ENCODE assay signal across 1 cellular context in genomic region chr12:30997685-30998440, GRCh38.
TF ChIP-seq lines count a peak whose summit lies in the region.

No MANE protein-coding gene starts in this region.

TF ChIP-seq in H1, 55 proteins besides CTCF, POLR2A, EP300 and RAD21:
- TF ChIP-seq MAX (IDR thresholded peaks at IDR 0.05) (no peak), CBX5 (IDR thresholded peaks at IDR 0.05; ENCODE audit: low read depth, low read length) (no peak), CHD1 (IDR thresholded peaks at IDR 0.05; ENCODE audit: low read depth, low read length) (no peak), CREB1 (IDR thresholded peaks at IDR 0.05) (no peak), BRCA1 (IDR thresholded peaks at IDR 0.05; ENCODE audit: low read depth, low read length) (no peak), TBP (IDR thresholded peaks at IDR 0.05; ENCODE audit: low read depth, low read length) (no peak), RXRA (IDR thresholded peaks at IDR 0.05; ENCODE audit: insufficient read depth, low read depth, low read length) (no peak), TCF12 (IDR thresholded peaks at IDR 0.05; ENCODE audit: low read depth, low read length) (no peak), SUZ12 (IDR thresholded peaks at IDR 0.05; ENCODE audit: low read length) (no peak), KDM5A (IDR thresholded peaks at IDR 0.05; ENCODE audit: low read length) (no peak), POU5F1 (IDR thresholded peaks at IDR 0.05; ENCODE audit: low read depth, low read length) (no peak), CBX8 (IDR thresholded peaks at IDR 0.05; ENCODE audit: borderline replicate concordance, low read depth, low read length) (no peak), FOSL1 (IDR thresholded peaks at IDR 0.05; ENCODE audit: insufficient read depth, low read depth, low read length) (no peak), HDAC6 (IDR thresholded peaks at IDR 0.05; ENCODE audit: low read depth, low read length) (no peak), USF2 (IDR thresholded peaks at IDR 0.05; ENCODE audit: low read length) (no peak), EZH2 (IDR thresholded peaks at IDR 0.05; ENCODE audit: low read depth, low read length, severe bottlenecking) (no peak), RBBP5 (IDR thresholded peaks at IDR 0.05; ENCODE audit: borderline replicate concordance, low read depth, low read length) (no peak)
- TF ChIP-seq, protein P1, sequence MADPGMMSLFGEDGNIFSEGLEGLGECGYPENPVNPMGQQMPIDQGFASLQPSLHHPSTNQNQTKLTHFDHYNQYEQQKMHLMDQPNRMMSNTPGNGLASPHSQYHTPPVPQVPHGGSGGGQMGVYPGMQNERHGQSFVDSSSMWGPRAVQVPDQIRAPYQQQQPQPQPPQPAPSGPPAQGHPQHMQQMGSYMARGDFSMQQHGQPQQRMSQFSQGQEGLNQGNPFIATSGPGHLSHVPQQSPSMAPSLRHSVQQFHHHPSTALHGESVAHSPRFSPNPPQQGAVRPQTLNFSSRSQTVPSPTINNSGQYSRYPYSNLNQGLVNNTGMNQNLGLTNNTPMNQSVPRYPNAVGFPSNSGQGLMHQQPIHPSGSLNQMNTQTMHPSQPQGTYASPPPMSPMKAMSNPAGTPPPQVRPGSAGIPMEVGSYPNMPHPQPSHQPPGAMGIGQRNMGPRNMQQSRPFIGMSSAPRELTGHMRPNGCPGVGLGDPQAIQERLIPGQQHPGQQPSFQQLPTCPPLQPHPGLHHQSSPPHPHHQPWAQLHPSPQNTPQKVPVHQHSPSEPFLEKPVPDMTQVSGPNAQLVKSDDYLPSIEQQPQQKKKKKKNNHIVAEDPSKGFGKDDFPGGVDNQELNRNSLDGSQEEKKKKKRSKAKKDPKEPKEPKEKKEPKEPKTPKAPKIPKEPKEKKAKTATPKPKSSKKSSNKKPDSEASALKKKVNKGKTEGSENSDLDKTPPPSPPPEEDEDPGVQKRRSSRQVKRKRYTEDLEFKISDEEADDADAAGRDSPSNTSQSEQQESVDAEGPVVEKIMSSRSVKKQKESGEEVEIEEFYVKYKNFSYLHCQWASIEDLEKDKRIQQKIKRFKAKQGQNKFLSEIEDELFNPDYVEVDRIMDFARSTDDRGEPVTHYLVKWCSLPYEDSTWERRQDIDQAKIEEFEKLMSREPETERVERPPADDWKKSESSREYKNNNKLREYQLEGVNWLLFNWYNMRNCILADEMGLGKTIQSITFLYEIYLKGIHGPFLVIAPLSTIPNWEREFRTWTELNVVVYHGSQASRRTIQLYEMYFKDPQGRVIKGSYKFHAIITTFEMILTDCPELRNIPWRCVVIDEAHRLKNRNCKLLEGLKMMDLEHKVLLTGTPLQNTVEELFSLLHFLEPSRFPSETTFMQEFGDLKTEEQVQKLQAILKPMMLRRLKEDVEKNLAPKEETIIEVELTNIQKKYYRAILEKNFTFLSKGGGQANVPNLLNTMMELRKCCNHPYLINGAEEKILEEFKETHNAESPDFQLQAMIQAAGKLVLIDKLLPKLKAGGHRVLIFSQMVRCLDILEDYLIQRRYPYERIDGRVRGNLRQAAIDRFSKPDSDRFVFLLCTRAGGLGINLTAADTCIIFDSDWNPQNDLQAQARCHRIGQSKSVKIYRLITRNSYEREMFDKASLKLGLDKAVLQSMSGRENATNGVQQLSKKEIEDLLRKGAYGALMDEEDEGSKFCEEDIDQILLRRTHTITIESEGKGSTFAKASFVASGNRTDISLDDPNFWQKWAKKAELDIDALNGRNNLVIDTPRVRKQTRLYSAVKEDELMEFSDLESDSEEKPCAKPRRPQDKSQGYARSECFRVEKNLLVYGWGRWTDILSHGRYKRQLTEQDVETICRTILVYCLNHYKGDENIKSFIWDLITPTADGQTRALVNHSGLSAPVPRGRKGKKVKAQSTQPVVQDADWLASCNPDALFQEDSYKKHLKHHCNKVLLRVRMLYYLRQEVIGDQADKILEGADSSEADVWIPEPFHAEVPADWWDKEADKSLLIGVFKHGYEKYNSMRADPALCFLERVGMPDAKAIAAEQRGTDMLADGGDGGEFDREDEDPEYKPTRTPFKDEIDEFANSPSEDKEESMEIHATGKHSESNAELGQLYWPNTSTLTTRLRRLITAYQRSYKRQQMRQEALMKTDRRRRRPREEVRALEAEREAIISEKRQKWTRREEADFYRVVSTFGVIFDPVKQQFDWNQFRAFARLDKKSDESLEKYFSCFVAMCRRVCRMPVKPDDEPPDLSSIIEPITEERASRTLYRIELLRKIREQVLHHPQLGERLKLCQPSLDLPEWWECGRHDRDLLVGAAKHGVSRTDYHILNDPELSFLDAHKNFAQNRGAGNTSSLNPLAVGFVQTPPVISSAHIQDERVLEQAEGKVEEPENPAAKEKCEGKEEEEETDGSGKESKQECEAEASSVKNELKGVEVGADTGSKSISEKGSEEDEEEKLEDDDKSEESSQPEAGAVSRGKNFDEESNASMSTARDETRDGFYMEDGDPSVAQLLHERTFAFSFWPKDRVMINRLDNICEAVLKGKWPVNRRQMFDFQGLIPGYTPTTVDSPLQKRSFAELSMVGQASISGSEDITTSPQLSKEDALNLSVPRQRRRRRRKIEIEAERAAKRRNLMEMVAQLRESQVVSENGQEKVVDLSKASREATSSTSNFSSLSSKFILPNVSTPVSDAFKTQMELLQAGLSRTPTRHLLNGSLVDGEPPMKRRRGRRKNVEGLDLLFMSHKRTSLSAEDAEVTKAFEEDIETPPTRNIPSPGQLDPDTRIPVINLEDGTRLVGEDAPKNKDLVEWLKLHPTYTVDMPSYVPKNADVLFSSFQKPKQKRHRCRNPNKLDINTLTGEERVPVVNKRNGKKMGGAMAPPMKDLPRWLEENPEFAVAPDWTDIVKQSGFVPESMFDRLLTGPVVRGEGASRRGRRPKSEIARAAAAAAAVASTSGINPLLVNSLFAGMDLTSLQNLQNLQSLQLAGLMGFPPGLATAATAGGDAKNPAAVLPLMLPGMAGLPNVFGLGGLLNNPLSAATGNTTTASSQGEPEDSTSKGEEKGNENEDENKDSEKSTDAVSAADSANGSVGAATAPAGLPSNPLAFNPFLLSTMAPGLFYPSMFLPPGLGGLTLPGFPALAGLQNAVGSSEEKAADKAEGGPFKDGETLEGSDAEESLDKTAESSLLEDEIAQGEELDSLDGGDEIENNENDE (IDR thresholded peaks at IDR 0.05; ENCODE audit: insufficient replicate concordance, low read length), result no peak
- TF ChIP-seq, protein P2, sequence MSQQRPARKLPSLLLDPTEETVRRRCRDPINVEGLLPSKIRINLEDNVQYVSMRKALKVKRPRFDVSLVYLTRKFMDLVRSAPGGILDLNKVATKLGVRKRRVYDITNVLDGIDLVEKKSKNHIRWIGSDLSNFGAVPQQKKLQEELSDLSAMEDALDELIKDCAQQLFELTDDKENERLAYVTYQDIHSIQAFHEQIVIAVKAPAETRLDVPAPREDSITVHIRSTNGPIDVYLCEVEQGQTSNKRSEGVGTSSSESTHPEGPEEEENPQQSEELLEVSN (IDR thresholded peaks at IDR 0.05), result no peak
